Comparison of ENCODE assay signal across 9 cellular contexts in the genomic region with DNA sequence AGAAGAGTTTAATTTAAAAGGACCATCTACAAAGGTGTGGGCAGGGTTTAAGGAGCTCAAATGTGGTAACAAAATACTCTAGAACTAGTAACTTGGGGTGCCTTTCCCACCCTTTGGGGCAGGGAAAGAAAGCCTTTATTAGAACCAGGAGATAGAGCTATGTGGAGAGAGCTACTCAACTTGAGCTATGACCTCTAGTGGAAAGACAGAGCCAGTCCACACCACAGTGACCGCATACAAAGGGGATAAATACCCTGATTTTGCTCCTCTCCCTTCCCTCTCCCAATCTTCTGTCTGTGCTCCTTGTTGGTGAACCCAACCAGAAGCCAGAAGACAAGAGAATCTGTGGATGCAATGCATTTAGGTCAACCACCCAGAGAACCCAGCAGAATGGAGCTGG. TPM values are rescaled to one million over a fixed set of nuclear protein-coding genes. Genes with fewer than 3 reads are reported as not detected.
A peak's percentile ranks its signal among the peaks of the same experiment; 100 is the strongest.
DNase-seq lines count a peak whose midpoint lies in the region; ATAC-seq and TF ChIP-seq lines count a peak whose summit lies in the region.
"Had no signal": no experiment of that assay in that cellular context is flagged by ENCODE, and none has a peak within 500 bp of the region (broad histone marks: within the 10 kb centered on the region; RNA-seq: fewer than 3 reads in every experiment).

No MANE protein-coding gene starts in this region.

- H3K4me3 ChIP-seq in GM23248 (no peak overlapping the region), WI38 (ENCODE audit: low read depth, low read length) (no peak overlapping the region)

- no peak overlapping the region for H3K27ac ChIP-seq in GM23248

- H3K27me3 ChIP-seq in GM23248 (replicated peaks; ENCODE audit: insufficient read depth): no peaks in the 10 kb centered on the region

- peak; percentile 32; the same call in 1 of the 2 replicates for TF ChIP-seq CTCF in WI38 (IDR thresholded peaks at IDR 0.05; ENCODE audit: low read depth, low read length)

- ATAC-seq in HG03139 (IDR thresholded peaks at IDR 0.05; ENCODE audit: unreplicated experiment) (no peak), GM18498 (IDR thresholded peaks at IDR 0.05; ENCODE audit: unreplicated experiment) (no peak), GM18873 (IDR thresholded peaks at IDR 0.05; ENCODE audit: low FRiP score, unreplicated experiment) (no peak)

- H3K9me3 ChIP-seq in GM23248 (ENCODE audit: low read depth): no peaks in the 10 kb centered on the region

- DNase-seq in ACHN (peak; percentile 30), GM23248 (peak; percentile 33), iris pigment epithelial cell (ENCODE audit: low read depth) (peak; percentile 29), cortex of kidney (lab: John Stamatoyannopoulos, UW) (no peak)
- DNase-seq: effector memory CD4-positive, alpha-beta T cell had no signal

- 94 to 95% methylated on average over 1 of the region's 1 CpG for whole genome bisulfite sequencing in GM23248 (ENCODE audit: low coverage in 1 of 2, low lambda C conversion rate in 2 of 2, missing lambda C conversion rate in 2 of 2), 2 experiments

- no peaks in the 10 kb centered on the region for H4K20me1 ChIP-seq in GM23248 (ENCODE audit: insufficient read depth)

- H3K9ac ChIP-seq in GM23248: no peak overlapping the region

- H2AFZ ChIP-seq in GM23248: no peak overlapping the region

- H3K9me2 ChIP-seq in GM23248 (ENCODE audit: insufficient read depth): no peaks in the 10 kb centered on the region

- H3K4me1 ChIP-seq in GM23248 (ENCODE audit: insufficient read depth): no peaks in the 10 kb centered on the region

- H3K4me2 ChIP-seq in GM23248 (ENCODE audit: unreplicated experiment): no peak overlapping the region

- H3K36me3 ChIP-seq in GM23248 (ENCODE audit: low read depth): no peaks in the 10 kb centered on the region

- H3K79me2 ChIP-seq in GM23248 (ENCODE audit: insufficient read depth): no peaks in the 10 kb centered on the region

- in situ Hi-C loops in ACHN (cut with HindIII; ENCODE audit: low pct_ligation_motif_present, low pct_unique_long_range_greater_than_20kb, low sequenced_read_pairs): no loop called here
- in situ Hi-C loops in GM23248 (cut with MboI): no loop called here

- no peaks in the 10 kb centered on the region for H3F3A ChIP-seq in GM23248 (ENCODE audit: insufficient read depth)

RNA-seq across cellular contexts. Expression of gene JAK1, which starts 54.4 kb away (rescaled TPM):
- total RNA-seq in GM23248 (2014; rRNA removed; shearing (Covaris generic)): 115 and 124 TPM in 2 replicates
- polyA plus RNA-seq in GM23248 (2016; fragmentation: Nextera tagmentation; extraction: Ambion mirVana): 90.6 and 90.8 TPM in 2 replicates
